In genomic region chr10:83982812-83983211, GRCh38 we compare ENCODE assay signal across 13 cellular contexts.
"Had no signal": no experiment of that assay in that cellular context is flagged by ENCODE, and none has a peak within 500 bp of the region (broad histone marks: within the 10 kb centered on the region; RNA-seq: fewer than 3 reads in every experiment).

No MANE protein-coding gene starts in this region.

- DNase-seq: activated CD4-positive, alpha-beta T cell treated with anti-CD3 and anti-CD28 coated beads, Interleukin-2, amount 50 U/mL, for 4 hours; activated gamma-delta T cell treated with Interleukin-2 at 50 U/mL for 16 hours; effector CD4-positive, alpha-beta T cell; gastrocnemius medialis; head of caudate nucleus; left ventricle myocardium superior; occipital lobe; posterior cingulate gyrus; stimulated activated naive CD4-positive, alpha-beta T cell treated with Interleukin-2 at 50 U/mL for 16 hours; thyroid gland; WERI-Rb-1 had no signal

- ATAC-seq: activated naive CD4-positive, alpha-beta T cell treated with anti-CD3 and anti-CD28 coated beads, Interleukin-2, amount 50 U/mL, for 72 hours; gastrocnemius medialis; left ventricle myocardium superior had no signal

- H3K27me3 ChIP-seq: gastrocnemius medialis, thyroid gland had no signal

- H3K9me3 ChIP-seq: gastrocnemius medialis, thyroid gland had no signal

- H3K27ac ChIP-seq: gastrocnemius medialis, thyroid gland, WERI-Rb-1 had no signal

- H3K4me3 ChIP-seq: gastrocnemius medialis, thyroid gland had no signal

- H3K36me3 ChIP-seq: gastrocnemius medialis, thyroid gland, WERI-Rb-1 had no signal

- FAIRE-seq: urothelium cell line had no signal

- H3K4me1 ChIP-seq: gastrocnemius medialis, thyroid gland had no signal
